ENCODE assay signal across 34 cellular contexts in the genomic region with DNA sequence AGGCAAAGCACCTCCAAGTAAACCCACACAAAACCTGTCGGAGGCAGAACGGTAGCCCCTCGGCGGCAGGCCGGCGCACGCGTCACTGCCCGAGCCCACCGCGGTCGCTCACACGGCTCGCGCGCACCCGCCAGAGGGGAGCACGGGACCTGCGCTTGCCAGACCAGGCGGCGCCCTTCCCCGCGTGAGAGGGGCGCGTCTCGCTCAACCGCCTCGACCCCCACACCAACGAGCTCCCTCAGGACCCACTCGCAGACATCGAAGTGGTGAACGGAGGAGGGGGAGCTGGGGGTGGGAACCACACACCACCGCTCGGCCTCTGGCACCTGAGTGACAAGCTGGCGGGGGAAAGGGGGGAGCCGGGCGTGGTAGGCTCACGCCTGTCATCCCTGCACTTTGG.
"Had no signal": no experiment of that assay in that cellular context is flagged by ENCODE, and none has a peak within 500 bp of the region (broad histone marks: within the 10 kb centered on the region; RNA-seq: fewer than 3 reads in every experiment).

No MANE protein-coding gene starts in this region.

- DNase-seq: activated CD4-positive, alpha-beta T cell treated with anti-CD3 and anti-CD28 coated beads, Interleukin-2, amount 10 ng/mL, durations not matched to agents 7 days and 5 days; activated CD4-positive, alpha-beta T cell treated with anti-CD3 and anti-CD28 coated beads, Interleukin-2, amount 50 U/mL, for 48 hours; activated CD4-positive, CD25-positive, alpha-beta regulatory T cell; activated CD8-positive, alpha-beta memory T cell treated with anti-CD3 and anti-CD28 coated beads for 24 hours; activated CD8-positive, alpha-beta memory T cell treated with anti-CD3 and anti-CD28 coated beads, Interleukin-2, amount 50 U/mL, for 48 hours; activated gamma-delta T cell; activated naive CD4-positive, alpha-beta T cell treated with Interleukin-2 at 50 U/mL for 16 hours; activated naive CD8-positive, alpha-beta T cell treated with anti-CD3 and anti-CD28 coated beads, Interleukin-2, amount 10 ng/mL, durations not matched to agents 7 days and 5 days; activated T-cell treated with anti-CD3 and anti-CD28 coated beads, Interleukin-2, amount 50 U/mL, for 72 hours; amygdala; MM.1S; NCI-H1092 treated with DMSO at 0.1 percent for 48 hours; NCI-H1417; NCI-H146; NCI-H187; NCI-H2029 treated with DMSO at 0.1 percent for 48 hours; NCI-H2107; NCI-H2171; NCI-H510A; NCI-H526; NCI-H748 treated with DMSO at 0.1 percent for 48 hours; NK-92 treated with Interleukin-12 subunit alpha and Interleukin-12 subunit beta, amount 100 ng/mL, for 24 hours; PC-9; SW 1271; T1000; WERI-Rb-1 had no signal

- H3K27ac Mint-ChIP-seq: activated CD4-positive, alpha-beta T cell treated with anti-CD3 and anti-CD28 coated beads, Interleukin-2, amount 10 ng/mL, durations not matched to agents 7 days and 5 days; activated CD8-positive, alpha-beta memory T cell treated with anti-CD3 and anti-CD28 coated beads, Interleukin-2, amount 10 ng/mL, durations not matched to agents 7 days and 5 days; activated naive CD4-positive, alpha-beta T cell treated with anti-CD3 and anti-CD28 coated beads, Interleukin-2, amount 50 U/mL, for 24 hours; activated naive CD8-positive, alpha-beta T cell treated with anti-CD3 and anti-CD28 coated beads, Interleukin-2, amount 10 ng/mL, durations not matched to agents 7 days and 5 days; activated T-cell treated with anti-CD3 and anti-CD28 coated beads, Interleukin-2, amount 50 U/mL, for 72 hours; activated T-helper 17 cell treated with anti-CD3 and anti-CD28 coated beads, Interleukin-2, amount 50 U/mL, for 72 hours had no signal

- H3K27me3 Mint-ChIP-seq: activated CD4-positive, alpha-beta T cell treated with anti-CD3 and anti-CD28 coated beads, Interleukin-2, amount 10 ng/mL, durations not matched to agents 7 days and 5 days; activated CD8-positive, alpha-beta memory T cell treated with anti-CD3 and anti-CD28 coated beads, Interleukin-2, amount 10 ng/mL, durations not matched to agents 7 days and 5 days; activated naive CD8-positive, alpha-beta T cell treated with anti-CD3 and anti-CD28 coated beads, Interleukin-2, amount 10 ng/mL, durations not matched to agents 7 days and 5 days; activated T-helper 17 cell treated with anti-CD3 and anti-CD28 coated beads, Interleukin-2, amount 50 U/mL, for 72 hours; central memory CD8-positive, alpha-beta T cell had no signal

- H3K4me3 Mint-ChIP-seq: activated CD4-positive, alpha-beta T cell treated with anti-CD3 and anti-CD28 coated beads, Interleukin-2, amount 10 ng/mL, durations not matched to agents 7 days and 5 days; activated CD8-positive, alpha-beta memory T cell treated with anti-CD3 and anti-CD28 coated beads, Interleukin-2, amount 10 ng/mL, durations not matched to agents 7 days and 5 days; activated naive CD4-positive, alpha-beta T cell treated with anti-CD3 and anti-CD28 coated beads, Interleukin-2, amount 50 U/mL, for 24 hours; activated naive CD8-positive, alpha-beta T cell treated with anti-CD3 and anti-CD28 coated beads, Interleukin-2, amount 10 ng/mL, durations not matched to agents 7 days and 5 days; activated T-cell treated with anti-CD3 and anti-CD28 coated beads, Interleukin-2, amount 50 U/mL, for 72 hours; activated T-helper 17 cell treated with anti-CD3 and anti-CD28 coated beads, Interleukin-2, amount 50 U/mL, for 72 hours; central memory CD8-positive, alpha-beta T cell had no signal

- ATAC-seq: activated CD8-positive, alpha-beta memory T cell treated with anti-CD3 and anti-CD28 coated beads, Interleukin-2, amount 10 ng/mL, durations not matched to agents 7 days and 5 days; activated T-cell treated with anti-CD3 and anti-CD28 coated beads, Interleukin-2, amount 50 U/mL, for 72 hours had no signal

- H3K4me1 ChIP-seq: ascending aorta had no signal

- H3K36me3 Mint-ChIP-seq: activated CD8-positive, alpha-beta memory T cell treated with anti-CD3 and anti-CD28 coated beads, Interleukin-2, amount 10 ng/mL, durations not matched to agents 7 days and 5 days had no signal

- H3K27ac ChIP-seq: ascending aorta, cardiac muscle cell, KMS-11, PC-9, RWPE1, WERI-Rb-1 had no signal

- H3K4me1 Mint-ChIP-seq: activated CD4-positive, alpha-beta T cell treated with anti-CD3 and anti-CD28 coated beads, Interleukin-2, amount 10 ng/mL, durations not matched to agents 7 days and 5 days; activated CD8-positive, alpha-beta memory T cell treated with anti-CD3 and anti-CD28 coated beads, Interleukin-2, amount 10 ng/mL, durations not matched to agents 7 days and 5 days; activated naive CD4-positive, alpha-beta T cell treated with anti-CD3 and anti-CD28 coated beads, Interleukin-2, amount 50 U/mL, for 24 hours; activated naive CD8-positive, alpha-beta T cell treated with anti-CD3 and anti-CD28 coated beads, Interleukin-2, amount 10 ng/mL, durations not matched to agents 7 days and 5 days; activated T-helper 17 cell treated with anti-CD3 and anti-CD28 coated beads, Interleukin-2, amount 50 U/mL, for 72 hours; central memory CD8-positive, alpha-beta T cell had no signal

- H3K4me3 ChIP-seq: ascending aorta, cardiac muscle cell, PC-9 had no signal

- H3K9me3 Mint-ChIP-seq: activated T-helper 17 cell treated with anti-CD3 and anti-CD28 coated beads, Interleukin-2, amount 50 U/mL, for 72 hours; central memory CD8-positive, alpha-beta T cell had no signal

- H3K27me3 ChIP-seq: ascending aorta, cardiac muscle cell had no signal

- H3K36me3 ChIP-seq: ascending aorta, cardiac muscle cell, WERI-Rb-1 had no signal
